ENCODE assay signal across 8 cellular contexts in genomic region chr2:64654993-64655666, GRCh38. TPM values are rescaled to one million over a fixed set of nuclear protein-coding genes. Genes with fewer than 3 reads are reported as not detected.
A peak's percentile ranks its signal among the peaks of the same experiment; 100 is the strongest.
DNase-seq lines count a peak whose midpoint lies in the region; ATAC-seq and TF ChIP-seq lines count a peak whose summit lies in the region.

No MANE protein-coding gene starts in this region.

- ATAC-seq in heart right ventricle (no peak), left ventricle myocardium superior (no peak), naive B cell (ENCODE audit: low read depth in 2 of 2) (no peak)

- no peaks in the 10 kb centered on the region for H3K27me3 Mint-ChIP-seq in MCF 10A (ENCODE audit: insufficient read depth, unreplicated experiment)
- H3K27me3 Mint-ChIP-seq in naive B cell = no peaks in the 10 kb centered on the region

- H3K9me2 ChIP-seq in OCI-LY1 (ENCODE audit: low read depth, low read length) = no peaks in the 10 kb centered on the region

- H3K79me2 ChIP-seq in OCI-LY1 (ENCODE audit: insufficient read depth, low read length) = peaks cover 31% of the 10 kb centered on the region

- H3K27me3 ChIP-seq in heart right ventricle (no peaks in the 10 kb centered on the region), OCI-LY1 (ENCODE audit: insufficient read depth, low read length) (no peaks in the 10 kb centered on the region)

- H3K4me1 Mint-ChIP-seq in MCF 10A (ENCODE audit: insufficient read depth, unreplicated experiment) (peaks cover 10% of the 10 kb centered on the region), naive B cell (peaks cover 50 to 82% (median 74%) of the 10 kb centered on the region in 3 donors)

- CTCF ChIA-PET in MCF 10A (lab: Yijun Ruan, JAX) = interaction anchor here (0.7 to 3.6 kb wide), 11 partner anchors 9 to 204 kb away, joined by 3 to 45 read pairs (median 5); no protein-coding TSS in a partner anchor

- peak overlapping the region; percentile 89 for H3K27ac Mint-ChIP-seq in MCF 10A (ENCODE audit: low read depth, unreplicated experiment)
- peak overlapping the region; percentile 96 to 99 (median 98) for H3K27ac Mint-ChIP-seq in naive B cell

- peak overlapping the region; percentile 96 for H3K9ac ChIP-seq in OCI-LY1 (ENCODE audit: low read length)

- no peaks in the 10 kb centered on the region for H3K36me3 Mint-ChIP-seq in MCF 10A (ENCODE audit: insufficient read depth, unreplicated experiment)
- H3K36me3 Mint-ChIP-seq in naive B cell = no peaks in the 10 kb centered on the region

- peaks cover 15% of the 10 kb centered on the region for H3F3A ChIP-seq in OCI-LY1 (ENCODE audit: insufficient read depth, low read length)

- TSS peak; percentile 61 for BruUV-seq in MCF 10A (replicated peaks; lab: Mats Ljungman, UMichigan)

- intact Hi-C loops in heart right ventricle (cut with DNase I) (loop anchor here in 7 of 10 donors (1.0 to 5.0 kb wide), 9 partner anchors 77 to 133 kb away; partner anchors contain the start of gene AFTPH (in 1 of the 7)), left ventricle myocardium superior (cut with micrococcal nuclease) (loop anchor here (10.0 kb wide), 1 partner anchor 90 kb away; no protein-coding TSS in a partner anchor), MCF 10A (cut with micrococcal nuclease) (loop anchor here (1.0 kb wide), 1 partner anchor 96 kb away; no protein-coding TSS in a partner anchor)

- peak in 4 of 9 donors; percentile 6 to 24 (median 14) for TF ChIP-seq CTCF in heart right ventricle (IDR thresholded peaks at IDR 0.05)
- TF ChIP-seq CTCF in OCI-LY1 (IDR thresholded peaks at IDR 0.05; ENCODE audit: low read length) = peak; percentile 45; the same call in 1 of the 2 replicates
- peak; percentile 14 for TF ChIP-seq CTCF in MCF 10A (IDR thresholded peaks at IDR 0.05; ENCODE audit: unreplicated experiment)

- no peaks in the 10 kb centered on the region for H3K36me3 ChIP-seq in heart right ventricle
- H3K36me3 ChIP-seq in OCI-LY1 (ENCODE audit: insufficient read depth, low read length) = no peaks in the 10 kb centered on the region

- POLR2A ChIA-PET in MCF 10A (lab: Yijun Ruan, JAX) = interaction anchor here (0.6 to 17.8 kb wide), 29 partner anchors 8 to 572 kb away, joined by 3 to 724 read pairs (median 6); partner anchors contain the start of gene AFTPH

- peak overlapping the region in 9 of 10 donors; percentile 97 to 100 (median 99) for H3K27ac ChIP-seq in heart right ventricle
- peak overlapping the region; percentile 99 for H3K27ac ChIP-seq in OCI-LY1 (ENCODE audit: low read depth, low read length, poor library complexity, severe bottlenecking)

- 52 to 56% methylated on average over 7 of the region's 7 CpGs for WGBS in heart right ventricle, 2 donors

- H2AFZ ChIP-seq in OCI-LY1 (ENCODE audit: low read length) = no peak overlapping the region

- H4K20me1 ChIP-seq in OCI-LY1 (ENCODE audit: insufficient read depth, low read length) = peaks cover 4% of the 10 kb centered on the region; the same call in 1 of the 2 replicates

- peaks cover 0 to 60% (median 40%) of the 10 kb centered on the region in 9 donors for H3K4me1 ChIP-seq in heart right ventricle
- H3K4me1 ChIP-seq in OCI-LY1 (ENCODE audit: insufficient read depth, low read length, severe bottlenecking) = peaks cover 77% of the 10 kb centered on the region

- DNase-seq in heart right ventricle = no peak
- no peak for DNase-seq in left ventricle myocardium superior
- DNase-seq in MCF 10A (ENCODE audit: unreplicated experiment) = no peak
- no peak for DNase-seq in naive B cell
- DNase-seq in amygdala (lab: John Stamatoyannopoulos, UW) = no peak
- no peak for DNase-seq in activated CD4-positive, CD25-positive, alpha-beta regulatory T cell treated with anti-CD3 and anti-CD28 coated beads, Interleukin-2, amount 50 U/mL, for 72 hours
- no peak for DNase-seq in hippocampal formation (lab: John Stamatoyannopoulos, UW)

- H3K9me3 ChIP-seq in heart right ventricle (no peaks in the 10 kb centered on the region), OCI-LY1 (ENCODE audit: low read length) (no peaks in the 10 kb centered on the region)

- H3K9me3 Mint-ChIP-seq in MCF 10A (ENCODE audit: unreplicated experiment) (no peaks in the 10 kb centered on the region), naive B cell (peaks cover 0 to 2% (median 0%) of the 10 kb centered on the region in 7 donors)

- H3K4me3 Mint-ChIP-seq in MCF 10A (ENCODE audit: unreplicated experiment) = peak overlapping the region; percentile 77
- H3K4me3 Mint-ChIP-seq in naive B cell = peak overlapping the region; percentile 84 to 96 (median 92)

- peak overlapping the region in 8 of 10 donors; percentile 65 to 99 (median 87) for H3K4me3 ChIP-seq in heart right ventricle
- H3K4me3 ChIP-seq in OCI-LY1 (ENCODE audit: low read depth, low read length, poor library complexity, severe bottlenecking) = peak overlapping the region; percentile 88

- H3K4me2 ChIP-seq in OCI-LY1 (ENCODE audit: low read length) = peak overlapping the region; percentile 94

RNA-seq across cellular contexts. Expression of gene SERTAD2, which starts 1.4 kb away (rescaled TPM):
- total RNA-seq in heart right ventricle (10 to 100 TPM; 11.3 to 20.9 (median 16.6) TPM), left ventricle myocardium superior (14.6 TPM), MCF 10A (2022) (15.0 and 21.6 TPM in 2 replicates)
- polyA plus RNA-seq in heart right ventricle (1 to 10 TPM; 5.6 to 6.3 TPM), naive B cell (ENCODE audit: low read depth in 6 of 6) (10 to 100 TPM in 5 of 6 donors, 1 to 10 TPM in 1; 7.9 to 21.8 (median 13.2) TPM)
